In the genomic region with DNA sequence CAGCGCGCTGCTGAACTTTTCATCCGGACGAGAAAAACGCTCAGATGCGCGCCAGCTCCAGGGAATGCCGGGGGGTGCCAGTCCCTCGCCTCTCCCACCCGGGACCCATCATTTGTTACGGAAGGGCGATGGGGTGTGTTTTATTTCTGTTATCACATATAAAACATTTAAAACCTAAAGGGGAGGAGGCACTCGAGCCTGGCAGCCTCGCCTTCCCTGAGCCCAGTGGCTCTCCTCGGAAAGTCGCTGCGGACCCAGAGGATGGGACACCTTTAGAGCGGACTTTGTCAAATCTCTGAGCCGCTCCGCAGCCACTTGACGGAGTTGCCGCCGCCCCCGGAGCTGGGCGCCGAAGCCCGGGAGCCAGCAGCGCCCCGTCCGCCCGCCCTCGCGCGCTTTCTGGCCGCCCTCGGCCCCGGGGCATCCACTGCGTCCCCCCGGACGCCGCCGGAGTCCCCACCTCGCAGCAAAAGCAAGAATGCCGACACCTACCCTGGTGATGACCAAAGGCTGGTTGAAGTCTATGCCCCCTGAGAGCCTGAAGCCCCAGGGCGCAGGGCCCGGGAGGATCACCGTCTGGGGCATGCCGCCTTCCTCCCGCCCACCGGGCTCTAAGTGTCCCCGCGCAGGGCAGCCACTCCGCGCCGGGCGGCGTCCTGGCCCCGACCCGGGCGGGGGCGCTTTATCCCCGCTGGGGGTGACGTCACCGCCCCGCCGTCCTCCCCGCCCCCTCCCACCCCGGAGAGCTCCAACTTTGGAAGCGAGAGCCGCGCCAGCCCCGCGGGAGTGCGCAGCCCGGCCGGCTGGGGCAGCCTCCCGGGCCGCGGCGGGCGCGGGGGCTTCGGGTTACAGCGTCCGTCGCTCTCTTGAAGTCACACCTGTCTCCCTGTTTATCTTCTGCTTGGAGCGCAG, we compare ENCODE assay signal across 8 cellular contexts. TPM values are rescaled to one million over a fixed set of nuclear protein-coding genes. Genes with fewer than 3 reads are reported as not detected.
DNase-seq lines count a peak whose midpoint lies in the region; ATAC-seq and TF ChIP-seq lines count a peak whose summit lies in the region.

A gene with protein sequence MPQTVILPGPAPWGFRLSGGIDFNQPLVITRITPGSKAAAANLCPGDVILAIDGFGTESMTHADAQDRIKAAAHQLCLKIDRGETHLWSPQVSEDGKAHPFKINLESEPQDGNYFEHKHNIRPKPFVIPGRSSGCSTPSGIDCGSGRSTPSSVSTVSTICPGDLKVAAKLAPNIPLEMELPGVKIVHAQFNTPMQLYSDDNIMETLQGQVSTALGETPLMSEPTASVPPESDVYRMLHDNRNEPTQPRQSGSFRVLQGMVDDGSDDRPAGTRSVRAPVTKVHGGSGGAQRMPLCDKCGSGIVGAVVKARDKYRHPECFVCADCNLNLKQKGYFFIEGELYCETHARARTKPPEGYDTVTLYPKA (minus strand): TSS at position 658 of the 912 bp plus-strand sequence. CDS start 73 bp downstream, at position 585.

- H3K4me1 Mint-ChIP-seq in WTC11 (peaks cover 10% of the 10 kb centered on the region), neural progenitor cell (peaks cover 6% of the 10 kb centered on the region)

- peaks cover 23% of the 10 kb centered on the region for H3F3A ChIP-seq in neural progenitor cell (ENCODE audit: low read depth)

- H3K27me3 Mint-ChIP-seq in WTC11 (ENCODE audit: low read depth): peaks cover 18% of the 10 kb centered on the region
- peaks cover 11% of the 10 kb centered on the region for H3K27me3 Mint-ChIP-seq in neural progenitor cell (ENCODE audit: insufficient read depth, low read depth)

- ATAC-seq in WTC11 (peak; percentile 76), GM21515 (IDR thresholded peaks at IDR 0.05; ENCODE audit: unreplicated experiment) (no peak), HG03045 (IDR thresholded peaks at IDR 0.05; ENCODE audit: unreplicated experiment) (no peak), GM21390 (IDR thresholded peaks at IDR 0.05; ENCODE audit: unreplicated experiment) (no peak)

- H3K4me3 ChIP-seq in HUES48 (ENCODE audit: low read depth, low read length): peak within 1 kb of the TSS; percentile 77
- H3K4me3 ChIP-seq in neural progenitor cell: peak within 1 kb of the TSS; percentile 75

- CTCF ChIA-PET in WTC11 (lab: Charles Lee): interaction anchor here (1.0 to 3.3 kb wide), 7 partner anchors 52 to 503 kb away, joined by 3 to 22 read pairs (median 3); partner anchors contain the start of gene CCDC110

- POLR2A ChIA-PET in WTC11 (lab: Charles Lee): interaction anchor here (2.4 kb wide), 1 partner anchor 52 kb away, joined by 6 read pairs; no protein-coding TSS in a partner anchor

- H3K27ac ChIP-seq in HUES48 (ENCODE audit: low read depth, low read length) (peak within 1 kb of the TSS; percentile 17), neural progenitor cell (no peak within 1 kb of the TSS)

- H3K4me1 ChIP-seq in HUES48 (ENCODE audit: control insufficient read depth, insufficient read depth, low read length): peaks cover 8% of the 10 kb centered on the region
- H3K4me1 ChIP-seq in neural progenitor cell: peaks cover 6% of the 10 kb centered on the region

- peak within 1 kb of the TSS; percentile 97 for H2AFZ ChIP-seq in neural progenitor cell (replicated peaks)

- peak within 1 kb of the TSS; percentile 6; the same call in 1 of the 2 replicates for H3K27ac Mint-ChIP-seq in WTC11
- H3K27ac Mint-ChIP-seq in neural progenitor cell: peak within 1 kb of the TSS; percentile 58

- peak; percentile 30 for DNase-seq in DMS79 (lab: John Stamatoyannopoulos, UW)
- peak; percentile 68 for DNase-seq in WTC11 (ENCODE audit: low spot score)
- peak; percentile 74 for DNase-seq in globus pallidus (ENCODE audit: low spot score)
- peak; percentile 84 for DNase-seq in neural progenitor cell (ENCODE audit: low spot score)

- no peaks in the 10 kb centered on the region for H3K36me3 ChIP-seq in HUES48 (ENCODE audit: control insufficient read depth, insufficient read depth, low read length)
- no peaks in the 10 kb centered on the region for H3K36me3 ChIP-seq in neural progenitor cell

- H3K36me3 Mint-ChIP-seq in WTC11 (no peaks in the 10 kb centered on the region), neural progenitor cell (no peaks in the 10 kb centered on the region)

- peak within 1 kb of the TSS; percentile 65; the same call in 1 of the 2 replicates for H3K9ac ChIP-seq in HUES48 (ENCODE audit: low read depth, low read length)
- no peak within 1 kb of the TSS for H3K9ac ChIP-seq in neural progenitor cell

- H3K9me3 Mint-ChIP-seq in WTC11 (no peaks in the 10 kb centered on the region), neural progenitor cell (no peaks in the 10 kb centered on the region)

- peak within 1 kb of the TSS; percentile 95 for H3K4me2 ChIP-seq in neural progenitor cell

- no peaks in the 10 kb centered on the region for H3K79me2 ChIP-seq in neural progenitor cell (ENCODE audit: low read depth)

- H3K9me3 ChIP-seq in HUES48 (ENCODE audit: control insufficient read depth, insufficient read depth, low read length) (no peaks in the 10 kb centered on the region), neural progenitor cell (ENCODE audit: low read depth) (no peaks in the 10 kb centered on the region)

- peak within 1 kb of the TSS; percentile 81 for H3K4me3 Mint-ChIP-seq in WTC11
- H3K4me3 Mint-ChIP-seq in neural progenitor cell: peak within 1 kb of the TSS; percentile 89

- H4K20me1 ChIP-seq in neural progenitor cell (ENCODE audit: low read depth): no peaks in the 10 kb centered on the region

- H3K27me3 ChIP-seq in HUES48 (ENCODE audit: control insufficient read depth, insufficient read depth, low read length): peaks cover 56% of the 10 kb centered on the region
- peaks cover 37% of the 10 kb centered on the region for H3K27me3 ChIP-seq in neural progenitor cell

- TF ChIP-seq CTCF in WTC11 (IDR thresholded peaks at IDR 0.05) (no peak), neural progenitor cell (IDR thresholded peaks at IDR 0.05) (no peak)

TF ChIP-seq in WTC11, 78 proteins besides CTCF, POLR2A, EP300 and RAD21 (continues in another document):
- TF ChIP-seq, protein P1, sequence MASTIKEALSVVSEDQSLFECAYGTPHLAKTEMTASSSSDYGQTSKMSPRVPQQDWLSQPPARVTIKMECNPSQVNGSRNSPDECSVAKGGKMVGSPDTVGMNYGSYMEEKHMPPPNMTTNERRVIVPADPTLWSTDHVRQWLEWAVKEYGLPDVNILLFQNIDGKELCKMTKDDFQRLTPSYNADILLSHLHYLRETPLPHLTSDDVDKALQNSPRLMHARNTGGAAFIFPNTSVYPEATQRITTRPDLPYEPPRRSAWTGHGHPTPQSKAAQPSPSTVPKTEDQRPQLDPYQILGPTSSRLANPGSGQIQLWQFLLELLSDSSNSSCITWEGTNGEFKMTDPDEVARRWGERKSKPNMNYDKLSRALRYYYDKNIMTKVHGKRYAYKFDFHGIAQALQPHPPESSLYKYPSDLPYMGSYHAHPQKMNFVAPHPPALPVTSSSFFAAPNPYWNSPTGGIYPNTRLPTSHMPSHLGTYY (CRISPR knock-in tag; IDR thresholded peaks at IDR 0.05): no peak
- TF ChIP-seq CREB1 (CRISPR knock-in tag; IDR thresholded peaks at IDR 0.05): no peak
- peak; percentile 15; the same call in 1 of the 2 replicates for TF ChIP-seq MAX (CRISPR knock-in tag; IDR thresholded peaks at IDR 0.05)
- TF ChIP-seq RORB (CRISPR knock-in tag; IDR thresholded peaks at IDR 0.05): no peak
- TF ChIP-seq ETV6 (CRISPR knock-in tag; IDR thresholded peaks at IDR 0.05): 0 out of 2 replicates have a peak, but pooled peaks have one; percentile 5
- TF ChIP-seq, protein P2, sequence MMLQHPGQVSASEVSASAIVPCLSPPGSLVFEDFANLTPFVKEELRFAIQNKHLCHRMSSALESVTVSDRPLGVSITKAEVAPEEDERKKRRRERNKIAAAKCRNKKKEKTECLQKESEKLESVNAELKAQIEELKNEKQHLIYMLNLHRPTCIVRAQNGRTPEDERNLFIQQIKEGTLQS (CRISPR knock-in tag; conservative IDR thresholded peaks at IDR 0.05): no peak
- TF ChIP-seq ZNF423 (CRISPR knock-in tag; IDR thresholded peaks at IDR 0.05): peak; percentile 20; the same call in 1 of the 2 replicates
- TF ChIP-seq, protein P3, sequence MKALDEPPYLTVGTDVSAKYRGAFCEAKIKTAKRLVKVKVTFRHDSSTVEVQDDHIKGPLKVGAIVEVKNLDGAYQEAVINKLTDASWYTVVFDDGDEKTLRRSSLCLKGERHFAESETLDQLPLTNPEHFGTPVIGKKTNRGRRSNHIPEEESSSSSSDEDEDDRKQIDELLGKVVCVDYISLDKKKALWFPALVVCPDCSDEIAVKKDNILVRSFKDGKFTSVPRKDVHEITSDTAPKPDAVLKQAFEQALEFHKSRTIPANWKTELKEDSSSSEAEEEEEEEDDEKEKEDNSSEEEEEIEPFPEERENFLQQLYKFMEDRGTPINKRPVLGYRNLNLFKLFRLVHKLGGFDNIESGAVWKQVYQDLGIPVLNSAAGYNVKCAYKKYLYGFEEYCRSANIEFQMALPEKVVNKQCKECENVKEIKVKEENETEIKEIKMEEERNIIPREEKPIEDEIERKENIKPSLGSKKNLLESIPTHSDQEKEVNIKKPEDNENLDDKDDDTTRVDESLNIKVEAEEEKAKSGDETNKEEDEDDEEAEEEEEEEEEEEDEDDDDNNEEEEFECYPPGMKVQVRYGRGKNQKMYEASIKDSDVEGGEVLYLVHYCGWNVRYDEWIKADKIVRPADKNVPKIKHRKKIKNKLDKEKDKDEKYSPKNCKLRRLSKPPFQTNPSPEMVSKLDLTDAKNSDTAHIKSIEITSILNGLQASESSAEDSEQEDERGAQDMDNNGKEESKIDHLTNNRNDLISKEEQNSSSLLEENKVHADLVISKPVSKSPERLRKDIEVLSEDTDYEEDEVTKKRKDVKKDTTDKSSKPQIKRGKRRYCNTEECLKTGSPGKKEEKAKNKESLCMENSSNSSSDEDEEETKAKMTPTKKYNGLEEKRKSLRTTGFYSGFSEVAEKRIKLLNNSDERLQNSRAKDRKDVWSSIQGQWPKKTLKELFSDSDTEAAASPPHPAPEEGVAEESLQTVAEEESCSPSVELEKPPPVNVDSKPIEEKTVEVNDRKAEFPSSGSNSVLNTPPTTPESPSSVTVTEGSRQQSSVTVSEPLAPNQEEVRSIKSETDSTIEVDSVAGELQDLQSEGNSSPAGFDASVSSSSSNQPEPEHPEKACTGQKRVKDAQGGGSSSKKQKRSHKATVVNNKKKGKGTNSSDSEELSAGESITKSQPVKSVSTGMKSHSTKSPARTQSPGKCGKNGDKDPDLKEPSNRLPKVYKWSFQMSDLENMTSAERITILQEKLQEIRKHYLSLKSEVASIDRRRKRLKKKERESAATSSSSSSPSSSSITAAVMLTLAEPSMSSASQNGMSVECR (CRISPR knock-in tag; IDR thresholded peaks at IDR 0.05; ENCODE audit: borderline replicate concordance): no peak
- TF ChIP-seq FOXK1 (CRISPR knock-in tag; IDR thresholded peaks at IDR 0.05): 0 out of 2 replicates have a peak, but pooled peaks have one; percentile 20

RNA-seq across cellular contexts. Expression of the gene that starts here (rescaled TPM):
- total RNA-seq in WTC11 (2021) (6.2 to 7.0 TPM (median 6.9 TPM) in 3 replicates), neural progenitor cell (ENCODE audit: low replicate concordance) (1.4 and 5.2 TPM in 2 replicates)

Comparison
In these comparisons a context has a peak if more than half of its experiments do, and no peak if none do; other contexts are left out.
1. DNase-seq: peak in every context shown above with its lines; median percentile 84 in neural progenitor cell; 74 in globus pallidus; 68 in WTC11; 30 in DMS79.